Comparison of ENCODE assay signal across 2 cellular contexts in genomic region chr3:169240786-169241486, GRCh38.
TF ChIP-seq lines count a peak whose summit lies in the region.

No MANE protein-coding gene starts in this region.

TF ChIP-seq in SK-N-SH, 30 proteins besides CTCF, POLR2A, EP300 and RAD21 (continued from another document):
- TF ChIP-seq PBX3 (IDR thresholded peaks at IDR 0.05): no peak
- no peak for TF ChIP-seq TAF1 (IDR thresholded peaks at IDR 0.05; ENCODE audit: borderline replicate concordance, low read depth, low read length)

TF ChIP-seq in SK-N-SH treated with all-trans-retinoic acid at 6 μM for 48 hours, 23 proteins besides CTCF, POLR2A, EP300 and RAD21 (continued from another document):
- TF ChIP-seq TSHZ2 (CRISPR knock-in tag; IDR thresholded peaks at IDR 0.05): no peak
- no peak for TF ChIP-seq CSRNP3 (CRISPR knock-in tag; IDR thresholded peaks at IDR 0.05)
- TF ChIP-seq RARB (CRISPR knock-in tag; IDR thresholded peaks at IDR 0.05): no peak
- TF ChIP-seq TOX (CRISPR knock-in tag; IDR thresholded peaks at IDR 0.05; ENCODE audit: borderline replicate concordance): no peak
- no peak for TF ChIP-seq POU6F1 (CRISPR knock-in tag; IDR thresholded peaks at IDR 0.05; ENCODE audit: borderline replicate concordance, low read depth)
- no peak for TF ChIP-seq ISL1 (CRISPR knock-in tag; IDR thresholded peaks at IDR 0.05)
- no peak for TF ChIP-seq ZC3H10 (CRISPR knock-in tag; IDR thresholded peaks at IDR 0.05)
